In genomic region chr1:161209790-161210409, GRCh38 we compare ENCODE assay signal across 8 cellular contexts. TPM values are rescaled to one million over a fixed set of nuclear protein-coding genes. Genes with fewer than 3 reads are reported as not detected.
DNase-seq lines count a peak whose midpoint lies in the region; ATAC-seq, FAIRE-seq and TF ChIP-seq lines count a peak whose summit lies in the region.

No MANE protein-coding gene starts in this region.

- H3K27me3 Mint-ChIP-seq in activated CD4-positive, alpha-beta T cell treated with anti-CD3 and anti-CD28 coated beads for 36 hours: no peaks in the 10 kb centered on the region

- 43% methylated on average over 7 of the region's 11 CpGs for WGBS in HepG2 (ENCODE audit: low lambda C conversion rate)

- H3K9ac ChIP-seq in HepG2 (ENCODE audit: insufficient read depth, low read depth, low read length): peak overlapping the region; percentile 20; the same call in 1 of the 2 replicates

- peak; percentile 95 for TF ChIP-seq RAD21 in HepG2 (CRISPR knock-in tag; IDR thresholded peaks at IDR 0.05)

- H3K27ac Mint-ChIP-seq in activated CD4-positive, alpha-beta T cell treated with anti-CD3 and anti-CD28 coated beads for 36 hours: peak overlapping the region; percentile 78

- peaks cover 26% of the 10 kb centered on the region for H3K4me1 Mint-ChIP-seq in activated CD4-positive, alpha-beta T cell treated with anti-CD3 and anti-CD28 coated beads for 36 hours

- ATAC-seq in HG03045 (IDR thresholded peaks at IDR 0.05; ENCODE audit: unreplicated experiment) (peak; percentile 70), HepG2 (peak; percentile 96), HG03342 (IDR thresholded peaks at IDR 0.05; ENCODE audit: unreplicated experiment) (no peak)
- ATAC-seq in activated CD4-positive, alpha-beta T cell treated with anti-CD3 and anti-CD28 coated beads for 36 hours: peak; percentile 97

- FAIRE-seq in HepG2 (lab: Jason Lieb, UNC): peak; percentile 86

- peaks cover 65% of the 10 kb centered on the region for H3K36me3 Mint-ChIP-seq in activated CD4-positive, alpha-beta T cell treated with anti-CD3 and anti-CD28 coated beads for 36 hours (ENCODE audit: low read depth)

- POLR2A ChIA-PET in activated CD4-positive, alpha-beta T cell treated with anti-CD3 and anti-CD28 coated beads for 36 hours (lab: Charles Lee): no interaction called here
- POLR2A ChIA-PET in HepG2 (lab: Yijun Ruan, JAX): interaction anchor here (1.5 to 13.8 kb wide), 2 partner anchors 12 to 21 kb away, joined by 4 to 357 read pairs; partner anchors contain the start of genes APOA2 and TOMM40L

- CTCF ChIA-PET in activated CD4-positive, alpha-beta T cell treated with anti-CD3 and anti-CD28 coated beads for 36 hours (lab: Charles Lee): interaction anchor here (0.7 to 4.4 kb wide), 11 partner anchors 10 to 173 kb away, joined by 3 to 36 read pairs (median 6); partner anchors contain the start of gene TOMM40L
- CTCF ChIA-PET in HepG2 (lab: Yijun Ruan, JAX; ENCODE audit: low intra/inter-chr PET ratio, low total read pairs): interaction anchor here (0.9 to 3.7 kb wide), 8 partner anchors 15 to 172 kb away, joined by 3 to 26 read pairs (median 7); partner anchors contain the start of gene TOMM40L

- no peaks in the 10 kb centered on the region for H3K9me3 Mint-ChIP-seq in activated CD4-positive, alpha-beta T cell treated with anti-CD3 and anti-CD28 coated beads for 36 hours (ENCODE audit: low read depth)

- peak; percentile 97 for TF ChIP-seq CTCF in HepG2 (CRISPR knock-in tag; IDR thresholded peaks at IDR 0.05)

- peaks cover 5% of the 10 kb centered on the region for H3K79me2 ChIP-seq in HepG2 (ENCODE audit: insufficient read depth, low read length)

- no peak overlapping the region for H3K4me3 Mint-ChIP-seq in activated CD4-positive, alpha-beta T cell treated with anti-CD3 and anti-CD28 coated beads for 36 hours

- H3K4me3 ChIP-seq in HepG2 (replicated peaks in 1 of 3; ENCODE audit: insufficient read depth in 1 of 3, low read depth in 2 of 3, low read length in 3 of 3): no peak overlapping the region

- H2AFZ ChIP-seq in HepG2 (ENCODE audit: low read length): no peak overlapping the region

- H3K9me3 ChIP-seq in HepG2 (ENCODE audit: low read length): no peaks in the 10 kb centered on the region

- no peak overlapping the region for H3K27ac ChIP-seq in HepG2 (ENCODE audit: extremely low read length, insufficient read depth, low read length)

- intact Hi-C loops in activated CD4-positive, alpha-beta T cell treated with anti-CD3 and anti-CD28 coated beads for 36 hours (cut with DNase I, micrococcal nuclease): loop anchor here in 1 of 2 experiments (1.0 kb wide), 1 partner anchor 15 kb away; no protein-coding TSS in a partner anchor
- intact Hi-C loops in HepG2 (cut with micrococcal nuclease; ENCODE audit: unreplicated experiment): loop anchor here (1.0 kb wide), 3 partner anchors 17 to 164 kb away; no protein-coding TSS in a partner anchor

- BruUV-seq in HepG2 (replicated peaks; lab: Mats Ljungman, UMichigan): TSS peak; percentile 27

- peaks cover 25% of the 10 kb centered on the region for H3K4me1 ChIP-seq in HepG2 (ENCODE audit: insufficient read depth, low read length)

- DNase-seq in DMS79 treated with DMSO at 0.1 percent for 48 hours (lab: John Stamatoyannopoulos, UW) (peak; percentile 56), NCI-H446 (lab: John Stamatoyannopoulos, UW) (peak; percentile 36 to 69), cerebellum (ENCODE audit: low spot score) (peak; percentile 74), HepG2 (ENCODE audit: low spot score) (peak; percentile 79)
- DNase-seq in activated CD4-positive, alpha-beta T cell treated with anti-CD3 and anti-CD28 coated beads for 36 hours: peak; percentile 85
- peak; percentile 43 to 63 (median 62) for DNase-seq in stimulated activated CD4-positive, alpha-beta T cell treated with anti-CD3 and anti-CD28 coated beads, TNF-alpha, amount 100 ng/mL, for 24 hours (ENCODE audit: low read depth in 3 of 3)

- H3K27me3 ChIP-seq in HepG2 (ENCODE audit: control insufficient read depth in 1 of 2, insufficient read depth in 2 of 2, low read length in 2 of 2): no peaks in the 10 kb centered on the region

- no peaks in the 10 kb centered on the region for H4K20me1 ChIP-seq in HepG2 (ENCODE audit: insufficient read depth, low read length)

- in situ Hi-C loops in HepG2 (cut with HindIII; ENCODE audit: extremely low pct_ligation_motif_present, low pct_unique_long_range_greater_than_20kb): no loop called here

- H3K4me2 ChIP-seq in HepG2 (ENCODE audit: low read depth, low read length): peak overlapping the region; percentile 21; the same call in 1 of the 2 replicates

- no peak for TF ChIP-seq POLR2A in HepG2 (IDR thresholded peaks at IDR 0.05; ENCODE audit: insufficient read depth in 1 of 2, low read depth in 2 of 2, low read length in 2 of 2)

- peaks cover 18 to 81% of the 10 kb centered on the region in 2 experiments for H3K36me3 ChIP-seq in HepG2 (replicated peaks in 1 of 2; ENCODE audit: control insufficient read depth in 1 of 2, insufficient read depth in 2 of 2, low read length in 2 of 2)

- TF ChIP-seq EP300 in HepG2 (IDR thresholded peaks at IDR 0.05; ENCODE audit: low read depth in 2 of 2, low read length in 2 of 2): no peak
- no peak for TF ChIP-seq EP300 in HepG2 (CRISPR knock-in tag; IDR thresholded peaks at IDR 0.05; ENCODE audit: borderline replicate concordance)

RNA-seq across cellular contexts. Expression of gene FCER1G, which starts 5.2 kb away (rescaled TPM):
- total RNA-seq in activated CD4-positive, alpha-beta T cell treated with anti-CD3 and anti-CD28 coated beads for 36 hours: 1 to 10 TPM in 1 of 2 experiments, under 1 TPM in 1; 0.98 to 2.2 TPM
- total RNA-seq in cerebellum (3.8 TPM), HepG2 (2016; rRNA removed; fragmentation: Illumina TruSeq; extraction: Trizol) (1.3 and 1.5 TPM in 2 replicates)
- 2.0 and 3.3 TPM in 2 replicates for total RNA-seq in HepG2 (2016; cell fraction: cytosol; rRNA removed; fragmentation: Illumina TruSeq; extraction: Trizol; ENCODE audit: low read depth)
- total RNA-seq in HepG2 (2016; cell fraction: insoluble cytoplasmic fraction; rRNA removed; fragmentation: Illumina TruSeq; extraction: Trizol): 0.74 and 1.1 TPM in 2 replicates
- total RNA-seq in HepG2 (2016; cell fraction: membrane; rRNA removed; fragmentation: Illumina TruSeq; extraction: Trizol): 0.87 and 1.3 TPM in 2 replicates
- 1.1 TPM in 1 of 2 replicates, not detected in the other for total RNA-seq in HepG2 (2016; cell fraction: nucleus; rRNA removed; fragmentation: Illumina TruSeq; extraction: Trizol)
- polyA plus RNA-seq in HepG2 (2011; rRNA removed): 4.7 and 6.4 TPM in 2 replicates
- 3.0 and 4.5 TPM in 2 replicates for polyA plus RNA-seq in HepG2 (2011; cell fraction: cytosol; rRNA removed)
- polyA plus RNA-seq in HepG2 (2011; cell fraction: nucleus; rRNA removed): 2.7 and 3.0 TPM in 2 replicates
- 2.5 and 4.9 TPM in 2 replicates for polyA plus RNA-seq in HepG2 (2012)
- polyA plus RNA-seq in HepG2 (2016; cell fraction: cytosol; fragmentation: Illumina TruSeq; extraction: Trizol; ENCODE audit: low read depth): 1.8 and 2.9 TPM in 2 replicates
- polyA plus RNA-seq in HepG2 (2016; cell fraction: insoluble cytoplasmic fraction; fragmentation: Illumina TruSeq; extraction: Trizol; ENCODE audit: low read depth): 3.0 and 3.5 TPM in 2 replicates
- polyA plus RNA-seq in HepG2 (2016; cell fraction: membrane; fragmentation: Illumina TruSeq; extraction: Trizol; ENCODE audit: low read depth): 2.1 and 3.2 TPM in 2 replicates
- 3.8 and 3.9 TPM in 2 replicates for polyA plus RNA-seq in HepG2 (2016; cell fraction: nucleus; fragmentation: Illumina TruSeq; extraction: Trizol; ENCODE audit: insufficient read depth, low read depth)
- 3.2 TPM in 1 of 2 replicates, not detected in the other for polyA minus RNA-seq in HepG2 (2011; rRNA and poly(A)+ RNA removed; ENCODE audit: low replicate concordance)
- 1.2 TPM in 1 of 2 replicates, not detected in the other for polyA minus RNA-seq in HepG2 (2011; cell fraction: cytosol; rRNA and poly(A)+ RNA removed)
- polyA minus RNA-seq in HepG2 (2011; cell fraction: nucleus; rRNA and poly(A)+ RNA removed): 2.4 and 2.5 TPM in 2 replicates

RNA-seq across cellular contexts. Expression of gene NDUFS2, which starts 7.7 kb away (rescaled TPM):
- total RNA-seq in activated CD4-positive, alpha-beta T cell treated with anti-CD3 and anti-CD28 coated beads for 36 hours: 10 to 100 TPM; 71.8 to 92.0 TPM
- total RNA-seq in cerebellum: 75.0 TPM
- 118 and 129 TPM in 2 replicates for total RNA-seq in HepG2 (2016; rRNA removed; fragmentation: Illumina TruSeq; extraction: Trizol)
- total RNA-seq in HepG2 (2016; cell fraction: cytosol; rRNA removed; fragmentation: Illumina TruSeq; extraction: Trizol; ENCODE audit: low read depth): 18.0 and 20.7 TPM in 2 replicates
- total RNA-seq in HepG2 (2016; cell fraction: insoluble cytoplasmic fraction; rRNA removed; fragmentation: Illumina TruSeq; extraction: Trizol): 121 and 133 TPM in 2 replicates
- total RNA-seq in HepG2 (2016; cell fraction: membrane; rRNA removed; fragmentation: Illumina TruSeq; extraction: Trizol): 28.4 and 30.2 TPM in 2 replicates
- 63.0 and 65.1 TPM in 2 replicates for total RNA-seq in HepG2 (2016; cell fraction: nucleus; rRNA removed; fragmentation: Illumina TruSeq; extraction: Trizol)
- 70.1 and 89.9 TPM in 2 replicates for polyA plus RNA-seq in HepG2 (2011; rRNA removed)
- polyA plus RNA-seq in HepG2 (2011; cell fraction: cytosol; rRNA removed): 52.3 and 72.4 TPM in 2 replicates
- 87.4 and 104 TPM in 2 replicates for polyA plus RNA-seq in HepG2 (2011; cell fraction: nucleus; rRNA removed)
- polyA plus RNA-seq in HepG2 (2012): 117 and 118 TPM in 2 replicates
- polyA plus RNA-seq in HepG2 (2016; cell fraction: cytosol; fragmentation: Illumina TruSeq; extraction: Trizol; ENCODE audit: low read depth): 14.3 and 16.0 TPM in 2 replicates
- 134 and 145 TPM in 2 replicates for polyA plus RNA-seq in HepG2 (2016; cell fraction: insoluble cytoplasmic fraction; fragmentation: Illumina TruSeq; extraction: Trizol; ENCODE audit: low read depth)
- 18.1 and 20.3 TPM in 2 replicates for polyA plus RNA-seq in HepG2 (2016; cell fraction: membrane; fragmentation: Illumina TruSeq; extraction: Trizol; ENCODE audit: low read depth)
- polyA plus RNA-seq in HepG2 (2016; cell fraction: nucleus; fragmentation: Illumina TruSeq; extraction: Trizol; ENCODE audit: insufficient read depth, low read depth): 89.9 and 92.0 TPM in 2 replicates
- polyA minus RNA-seq in HepG2 (2011; rRNA and poly(A)+ RNA removed; ENCODE audit: low replicate concordance): 158 and 259 TPM in 2 replicates
- 53.5 and 76.1 TPM in 2 replicates for polyA minus RNA-seq in HepG2 (2011; cell fraction: cytosol; rRNA and poly(A)+ RNA removed)
- polyA minus RNA-seq in HepG2 (2011; cell fraction: nucleus; rRNA and poly(A)+ RNA removed): 67.2 and 85.7 TPM in 2 replicates

RNA-seq across cellular contexts. Expression of gene ADAMTS4, which starts 11.0 kb away (rescaled TPM):
- total RNA-seq in activated CD4-positive, alpha-beta T cell treated with anti-CD3 and anti-CD28 coated beads for 36 hours: under 1 TPM; 0.40 to 0.71 TPM
- total RNA-seq in cerebellum: 2.0 TPM
- total RNA-seq in HepG2 (2016; rRNA removed; fragmentation: Illumina TruSeq; extraction: Trizol): 0.73 and 1.7 TPM in 2 replicates
- total RNA-seq in HepG2 (2016; cell fraction: cytosol; rRNA removed; fragmentation: Illumina TruSeq; extraction: Trizol; ENCODE audit: low read depth): 0.10 and 0.18 TPM in 2 replicates
- 0.56 and 0.93 TPM in 2 replicates for total RNA-seq in HepG2 (2016; cell fraction: insoluble cytoplasmic fraction; rRNA removed; fragmentation: Illumina TruSeq; extraction: Trizol)
- 0.14 and 0.62 TPM in 2 replicates for total RNA-seq in HepG2 (2016; cell fraction: membrane; rRNA removed; fragmentation: Illumina TruSeq; extraction: Trizol)
- total RNA-seq in HepG2 (2016; cell fraction: nucleus; rRNA removed; fragmentation: Illumina TruSeq; extraction: Trizol): 1.6 and 2.4 TPM in 2 replicates
- 0.51 and 0.56 TPM in 2 replicates for polyA plus RNA-seq in HepG2 (2011; rRNA removed)
- polyA plus RNA-seq in HepG2 (2011; cell fraction: cytosol; rRNA removed): 0.26 and 0.35 TPM in 2 replicates
- polyA plus RNA-seq in HepG2 (2011; cell fraction: nucleus; rRNA removed): 1.1 and 1.3 TPM in 2 replicates
- polyA plus RNA-seq in HepG2 (2012): 0.31 and 0.45 TPM in 2 replicates
- 0.01 TPM in 1 of 2 replicates, not detected in the other for polyA plus RNA-seq in HepG2 (2016; cell fraction: cytosol; fragmentation: Illumina TruSeq; extraction: Trizol; ENCODE audit: low read depth)
- 0.37 and 0.45 TPM in 2 replicates for polyA plus RNA-seq in HepG2 (2016; cell fraction: insoluble cytoplasmic fraction; fragmentation: Illumina TruSeq; extraction: Trizol; ENCODE audit: low read depth)
- polyA plus RNA-seq in HepG2 (2016; cell fraction: membrane; fragmentation: Illumina TruSeq; extraction: Trizol; ENCODE audit: low read depth): 0.03 and 0.30 TPM in 2 replicates
- 1.0 and 2.5 TPM in 2 replicates for polyA plus RNA-seq in HepG2 (2016; cell fraction: nucleus; fragmentation: Illumina TruSeq; extraction: Trizol; ENCODE audit: insufficient read depth, low read depth)
- polyA minus RNA-seq in HepG2 (2011; rRNA and poly(A)+ RNA removed; ENCODE audit: low replicate concordance): 0.87 and 3.5 TPM in 2 replicates
- polyA minus RNA-seq in HepG2 (2011; cell fraction: cytosol; rRNA and poly(A)+ RNA removed): 0.69 and 0.97 TPM in 2 replicates
- 1.8 and 2.2 TPM in 2 replicates for polyA minus RNA-seq in HepG2 (2011; cell fraction: nucleus; rRNA and poly(A)+ RNA removed)

RNA-seq across cellular contexts. Expression of gene APOA2, which starts 13.5 kb away (rescaled TPM):
- not detected for total RNA-seq in activated CD4-positive, alpha-beta T cell treated with anti-CD3 and anti-CD28 coated beads for 36 hours
- not detected for total RNA-seq in cerebellum
- 4,370 and 6,293 TPM in 2 replicates for total RNA-seq in HepG2 (2016; rRNA removed; fragmentation: Illumina TruSeq; extraction: Trizol)
- 3,975 and 6,491 TPM in 2 replicates for total RNA-seq in HepG2 (2016; cell fraction: cytosol; rRNA removed; fragmentation: Illumina TruSeq; extraction: Trizol; ENCODE audit: low read depth)
- total RNA-seq in HepG2 (2016; cell fraction: insoluble cytoplasmic fraction; rRNA removed; fragmentation: Illumina TruSeq; extraction: Trizol): 4,472 and 6,358 TPM in 2 replicates
- total RNA-seq in HepG2 (2016; cell fraction: membrane; rRNA removed; fragmentation: Illumina TruSeq; extraction: Trizol): 3,955 and 6,101 TPM in 2 replicates
- total RNA-seq in HepG2 (2016; cell fraction: nucleus; rRNA removed; fragmentation: Illumina TruSeq; extraction: Trizol): 3,810 and 3,934 TPM in 2 replicates
- polyA plus RNA-seq in HepG2 (2011; rRNA removed): 18,293 and 18,774 TPM in 2 replicates
- polyA plus RNA-seq in HepG2 (2011; cell fraction: cytosol; rRNA removed): 17,633 and 21,546 TPM in 2 replicates
- polyA plus RNA-seq in HepG2 (2011; cell fraction: nucleus; rRNA removed): 4,893 and 6,777 TPM in 2 replicates
- 14,747 and 16,401 TPM in 2 replicates for polyA plus RNA-seq in HepG2 (2012)
- 6,184 and 9,695 TPM in 2 replicates for polyA plus RNA-seq in HepG2 (2016; cell fraction: cytosol; fragmentation: Illumina TruSeq; extraction: Trizol; ENCODE audit: low read depth)
- 5,809 and 5,829 TPM in 2 replicates for polyA plus RNA-seq in HepG2 (2016; cell fraction: insoluble cytoplasmic fraction; fragmentation: Illumina TruSeq; extraction: Trizol; ENCODE audit: low read depth)
- 5,233 and 7,551 TPM in 2 replicates for polyA plus RNA-seq in HepG2 (2016; cell fraction: membrane; fragmentation: Illumina TruSeq; extraction: Trizol; ENCODE audit: low read depth)
- 8,211 and 8,782 TPM in 2 replicates for polyA plus RNA-seq in HepG2 (2016; cell fraction: nucleus; fragmentation: Illumina TruSeq; extraction: Trizol; ENCODE audit: insufficient read depth, low read depth)
- polyA minus RNA-seq in HepG2 (2011; rRNA and poly(A)+ RNA removed; ENCODE audit: low replicate concordance): 2.8 and 6,464 TPM in 2 replicates
- polyA minus RNA-seq in HepG2 (2011; cell fraction: cytosol; rRNA and poly(A)+ RNA removed): 2,868 and 2,995 TPM in 2 replicates
- 1,031 and 1,480 TPM in 2 replicates for polyA minus RNA-seq in HepG2 (2011; cell fraction: nucleus; rRNA and poly(A)+ RNA removed)

RNA-seq across cellular contexts. Expression of gene TOMM40L, which starts 16.0 kb away (rescaled TPM):
- 10 to 100 TPM; 12.3 to 13.2 TPM for total RNA-seq in activated CD4-positive, alpha-beta T cell treated with anti-CD3 and anti-CD28 coated beads for 36 hours
- total RNA-seq in cerebellum (16.7 TPM), HepG2 (2016; rRNA removed; fragmentation: Illumina TruSeq; extraction: Trizol) (26.2 and 29.1 TPM in 2 replicates)
- total RNA-seq in HepG2 (2016; cell fraction: cytosol; rRNA removed; fragmentation: Illumina TruSeq; extraction: Trizol; ENCODE audit: low read depth): 8.5 and 8.6 TPM in 2 replicates
- 26.8 and 29.0 TPM in 2 replicates for total RNA-seq in HepG2 (2016; cell fraction: insoluble cytoplasmic fraction; rRNA removed; fragmentation: Illumina TruSeq; extraction: Trizol)
- 28.7 and 28.9 TPM in 2 replicates for total RNA-seq in HepG2 (2016; cell fraction: membrane; rRNA removed; fragmentation: Illumina TruSeq; extraction: Trizol)
- total RNA-seq in HepG2 (2016; cell fraction: nucleus; rRNA removed; fragmentation: Illumina TruSeq; extraction: Trizol): 18.4 and 20.4 TPM in 2 replicates
- 14.1 and 16.9 TPM in 2 replicates for polyA plus RNA-seq in HepG2 (2011; rRNA removed)
- 15.2 and 16.3 TPM in 2 replicates for polyA plus RNA-seq in HepG2 (2011; cell fraction: cytosol; rRNA removed)
- 29.3 and 32.6 TPM in 2 replicates for polyA plus RNA-seq in HepG2 (2011; cell fraction: nucleus; rRNA removed)
- polyA plus RNA-seq in HepG2 (2012): 8.7 and 12.4 TPM in 2 replicates
- polyA plus RNA-seq in HepG2 (2016; cell fraction: cytosol; fragmentation: Illumina TruSeq; extraction: Trizol; ENCODE audit: low read depth): 8.3 and 8.8 TPM in 2 replicates
- 26.8 and 28.0 TPM in 2 replicates for polyA plus RNA-seq in HepG2 (2016; cell fraction: insoluble cytoplasmic fraction; fragmentation: Illumina TruSeq; extraction: Trizol; ENCODE audit: low read depth)
- polyA plus RNA-seq in HepG2 (2016; cell fraction: membrane; fragmentation: Illumina TruSeq; extraction: Trizol; ENCODE audit: low read depth): 20.9 and 21.0 TPM in 2 replicates
- polyA plus RNA-seq in HepG2 (2016; cell fraction: nucleus; fragmentation: Illumina TruSeq; extraction: Trizol; ENCODE audit: insufficient read depth, low read depth): 34.0 and 43.4 TPM in 2 replicates
- 52.6 and 61.0 TPM in 2 replicates for polyA minus RNA-seq in HepG2 (2011; rRNA and poly(A)+ RNA removed; ENCODE audit: low replicate concordance)
- polyA minus RNA-seq in HepG2 (2011; cell fraction: cytosol; rRNA and poly(A)+ RNA removed): 9.3 and 13.5 TPM in 2 replicates
- 20.0 and 25.9 TPM in 2 replicates for polyA minus RNA-seq in HepG2 (2011; cell fraction: nucleus; rRNA and poly(A)+ RNA removed)
